Comparison of ENCODE assay signal across 20 cellular contexts in genomic region chrX:17417411-17417810, GRCh38. TPM values are rescaled to one million over a fixed set of nuclear protein-coding genes. Genes with fewer than 3 reads are reported as not detected.
DNase-seq lines count a peak whose midpoint lies in the region; ATAC-seq, FAIRE-seq and TF ChIP-seq lines count a peak whose summit lies in the region.
"Had no signal": no experiment of that assay in that cellular context is flagged by ENCODE, and none has a peak within 500 bp of the region (broad histone marks: within the 10 kb centered on the region; RNA-seq: fewer than 3 reads in every experiment).

No MANE protein-coding gene starts in this region.

- H3K27me3 ChIP-seq in astrocyte (ENCODE audit: insufficient read depth, low read length) (no peaks in the 10 kb centered on the region), pancreas (peaks cover 0 to 13% (median 0%) of the 10 kb centered on the region in 4 donors), ovary (no peaks in the 10 kb centered on the region)
- H3K27me3 ChIP-seq: BE2C had no signal

- no peaks in the 10 kb centered on the region for H3K9me3 Mint-ChIP-seq in astrocyte (ENCODE audit: unreplicated experiment)
- H3K9me3 Mint-ChIP-seq in activated CD4-positive, alpha-beta T cell treated with anti-CD3 and anti-CD28 coated beads, Interleukin-2, amount 10 ng/mL, durations not matched to agents 7 days and 5 days = no peaks in the 10 kb centered on the region
- H3K9me3 Mint-ChIP-seq: CD4-positive, alpha-beta T cell; HFFc6 had no signal

- no peak for TF ChIP-seq EP300 in ovary (IDR thresholded peaks at IDR 0.05)

- intact Hi-C loops in pancreas (cut with DNase I) = no loop called here
- intact Hi-C loops in ovary (cut with DNase I) = no loop called here

- H3K4me2 ChIP-seq in astrocyte (ENCODE audit: low read length) = no peak overlapping the region
- H3K4me2 ChIP-seq: BLaER1 treated with 17β-estradiol and CSF1 and Interleukin-3, amounts not matched to agents 10 nM and 100 nM had no signal

- no peaks in the 10 kb centered on the region for H3K36me3 Mint-ChIP-seq in astrocyte (ENCODE audit: low read depth, unreplicated experiment)
- no peaks in the 10 kb centered on the region for H3K36me3 Mint-ChIP-seq in activated CD4-positive, alpha-beta T cell treated with anti-CD3 and anti-CD28 coated beads, Interleukin-2, amount 10 ng/mL, durations not matched to agents 7 days and 5 days (ENCODE audit: low read depth)
- H3K36me3 Mint-ChIP-seq: CD14-positive monocyte; CD8-positive, alpha-beta memory T cell had no signal

- H3K79me2 ChIP-seq in astrocyte (ENCODE audit: insufficient read depth, low read length) = peaks cover 32% of the 10 kb centered on the region

- no peak overlapping the region for H2AFZ ChIP-seq in astrocyte (ENCODE audit: low read depth, low read length)

- H3K9me3 ChIP-seq in astrocyte (ENCODE audit: insufficient read depth, low read depth, low read length) (no peaks in the 10 kb centered on the region), pancreas (no peaks in the 10 kb centered on the region), ovary (no peaks in the 10 kb centered on the region)
- H3K9me3 ChIP-seq: BE2C; BLaER1 treated with 17β-estradiol and CSF1 and Interleukin-3, amounts not matched to agents 10 nM and 100 nM; HAP-1 had no signal

- no peak overlapping the region for H3K27ac ChIP-seq in astrocyte (ENCODE audit: low read depth, low read length)
- H3K27ac ChIP-seq in pancreas = no peak overlapping the region
- no peak overlapping the region for H3K27ac ChIP-seq in ovary
- H3K27ac ChIP-seq: BLaER1 treated with 17β-estradiol and CSF1 and Interleukin-3, amounts not matched to agents 10 nM and 100 nM had no signal

- FAIRE-seq in astrocyte (lab: Jason Lieb, UNC) (no peak), pancreas (lab: Jason Lieb, UNC) (peak; percentile 85)
- FAIRE-seq: G401.6, GM12892, H54 had no signal

- H3K4me3 Mint-ChIP-seq in astrocyte (ENCODE audit: unreplicated experiment) = no peak overlapping the region
- no peak overlapping the region for H3K4me3 Mint-ChIP-seq in activated CD4-positive, alpha-beta T cell treated with anti-CD3 and anti-CD28 coated beads, Interleukin-2, amount 10 ng/mL, durations not matched to agents 7 days and 5 days
- H3K4me3 Mint-ChIP-seq: CD14-positive monocyte; CD4-positive, alpha-beta T cell; CD8-positive, alpha-beta memory T cell; HFFc6 had no signal

- DNase-seq in EL (peak; percentile 21), M059J (ENCODE audit: low read depth) (peak; percentile 59), astrocyte (ENCODE audit: low read depth) (peak; percentile 60), pancreas (no peak), ovary (no peak)
- no peak for DNase-seq in activated CD4-positive, alpha-beta T cell treated with anti-CD3 and anti-CD28 coated beads, Interleukin-2, amount 10 ng/mL, durations not matched to agents 7 days and 5 days
- DNase-seq: BE2C; Calu3; CD4-positive, alpha-beta T cell; CD8-positive, alpha-beta memory T cell; DMS79 treated with DMSO at 0.1 percent for 48 hours; GOT3; HFFc6 had no signal

- TF ChIP-seq POLR2A in ovary (IDR thresholded peaks at IDR 0.05) = no peak

- no peak overlapping the region for H3K27ac Mint-ChIP-seq in astrocyte (ENCODE audit: unreplicated experiment)
- H3K27ac Mint-ChIP-seq in activated CD4-positive, alpha-beta T cell treated with anti-CD3 and anti-CD28 coated beads, Interleukin-2, amount 10 ng/mL, durations not matched to agents 7 days and 5 days = no peak overlapping the region
- H3K27ac Mint-ChIP-seq: CD14-positive monocyte; CD4-positive, alpha-beta T cell; CD8-positive, alpha-beta memory T cell; HFFc6 had no signal

- H3K27me3 Mint-ChIP-seq in astrocyte (ENCODE audit: low read depth, unreplicated experiment) = no peaks in the 10 kb centered on the region
- no peaks in the 10 kb centered on the region for H3K27me3 Mint-ChIP-seq in activated CD4-positive, alpha-beta T cell treated with anti-CD3 and anti-CD28 coated beads, Interleukin-2, amount 10 ng/mL, durations not matched to agents 7 days and 5 days

- peaks cover 41% of the 10 kb centered on the region for H3K4me1 Mint-ChIP-seq in astrocyte (ENCODE audit: low read depth, unreplicated experiment)
- no peaks in the 10 kb centered on the region for H3K4me1 Mint-ChIP-seq in activated CD4-positive, alpha-beta T cell treated with anti-CD3 and anti-CD28 coated beads, Interleukin-2, amount 10 ng/mL, durations not matched to agents 7 days and 5 days
- H3K4me1 Mint-ChIP-seq: CD14-positive monocyte; CD8-positive, alpha-beta memory T cell had no signal

- peaks cover 47% of the 10 kb centered on the region for H3K4me1 ChIP-seq in astrocyte (ENCODE audit: insufficient read depth, low read length)
- H3K4me1 ChIP-seq in pancreas = no peaks in the 10 kb centered on the region
- no peaks in the 10 kb centered on the region for H3K4me1 ChIP-seq in ovary (ENCODE audit: insufficient read depth)
- H3K4me1 ChIP-seq: BE2C, HAP-1 had no signal

- no peak for ATAC-seq in pancreas
- no peak for ATAC-seq in HG02885 (IDR thresholded peaks at IDR 0.05; ENCODE audit: poor library complexity, unreplicated experiment)

- H3K36me3 ChIP-seq in astrocyte (ENCODE audit: insufficient read depth, low read length) (no peaks in the 10 kb centered on the region), pancreas (no peaks in the 10 kb centered on the region), ovary (no peaks in the 10 kb centered on the region)
- H3K36me3 ChIP-seq: BE2C; BLaER1 treated with 17β-estradiol and CSF1 and Interleukin-3, amounts not matched to agents 10 nM and 100 nM; HAP-1 had no signal

- H3K4me3 ChIP-seq in astrocyte (ENCODE audit: insufficient read depth, low read depth, low read length) = no peak overlapping the region
- no peak overlapping the region for H3K4me3 ChIP-seq in pancreas
- H3K4me3 ChIP-seq in ovary = no peak overlapping the region
- H3K4me3 ChIP-seq: BLaER1 treated with 17β-estradiol and CSF1 and Interleukin-3, amounts not matched to agents 10 nM and 100 nM; HAP-1 had no signal

- no peak for TF ChIP-seq CTCF in astrocyte (IDR thresholded peaks at IDR 0.05; ENCODE audit: insufficient read depth, low read depth, low read length)
- no peak for TF ChIP-seq CTCF in pancreas (IDR thresholded peaks at IDR 0.05)
- no peak for TF ChIP-seq CTCF in ovary (IDR thresholded peaks at IDR 0.05)

- CTCF ChIA-PET in activated CD4-positive, alpha-beta T cell treated with anti-CD3 and anti-CD28 coated beads, Interleukin-2, amount 10 ng/mL, durations not matched to agents 7 days and 5 days (lab: Charles Lee) = no interaction called here

- no peaks in the 10 kb centered on the region for H4K20me1 ChIP-seq in astrocyte (ENCODE audit: insufficient read depth, low read length)
- H4K20me1 ChIP-seq: BLaER1 treated with 17β-estradiol and CSF1 and Interleukin-3, amounts not matched to agents 10 nM and 100 nM had no signal

- POLR2A ChIA-PET in activated CD4-positive, alpha-beta T cell treated with anti-CD3 and anti-CD28 coated beads, Interleukin-2, amount 10 ng/mL, durations not matched to agents 7 days and 5 days (lab: Charles Lee) = no interaction called here

- no peak overlapping the region for H3K9ac ChIP-seq in astrocyte (ENCODE audit: low read length)
- H3K9ac ChIP-seq: BLaER1 treated with 17β-estradiol and CSF1 and Interleukin-3, amounts not matched to agents 10 nM and 100 nM had no signal

RNA-seq across cellular contexts. Expression of gene NHS, which starts 42.4 kb away (rescaled TPM):
- total RNA-seq in M059J (2014; rRNA removed; shearing (Covaris generic)) = 5.1 and 7.5 TPM in 2 replicates
- total RNA-seq in astrocyte = 6.6 and 8.1 TPM in 2 replicates
- 1 to 10 TPM in 1 of 6 donors, under 1 TPM in 5; 0.19 to 1.7 (median 0.54) TPM for total RNA-seq in pancreas
- polyA plus RNA-seq in pancreas = under 1 TPM; 0.23 to 0.70 TPM
- total RNA-seq in ovary = 1 to 10 TPM; 3.2 to 9.5 (median 7.0) TPM
- polyA plus RNA-seq in ovary = 1 to 10 TPM; 2.3 to 4.7 TPM
- total RNA-seq in activated CD4-positive, alpha-beta T cell treated with anti-CD3 and anti-CD28 coated beads, Interleukin-2, amount 10 ng/mL, durations not matched to agents 7 days and 5 days = 1 to 10 TPM in 1 of 2 experiments, under 1 TPM in 1; 0.54 to 1.2 TPM
- polyA plus RNA-seq: CD8-positive, alpha-beta memory T cell had no signal

Comparison
In these comparisons a context has a peak if more than half of its experiments do, and no peak if none do; other contexts are left out.
1. DNase-seq: peak in EL (single experiment), M059J (single experiment) and astrocyte (single experiment); none in pancreas (0 of 6), ovary (0 of 5) and activated CD4-positive, alpha-beta T cell treated with anti-CD3 and anti-CD28 coated beads, Interleukin-2, amount 10 ng/mL, durations not matched to agents 7 days and 5 days (single experiment).